ENCODE assay signal across 1 cellular context in genomic region chr9:5879419-5880181, GRCh38.
TF ChIP-seq lines count a peak whose summit lies in the region.

No MANE protein-coding gene starts in this region.

TF ChIP-seq in IMR-90, 13 proteins besides CTCF, POLR2A, EP300 and RAD21:
- TF ChIP-seq FOS (IDR thresholded peaks at IDR 0.05; ENCODE audit: low read depth, low read length) = peak; percentile 46; the same call in 1 of the 2 replicates
- TF ChIP-seq RFX5 (IDR thresholded peaks at IDR 0.05; ENCODE audit: low read depth, low read length) = no peak
